In the genomic region with DNA sequence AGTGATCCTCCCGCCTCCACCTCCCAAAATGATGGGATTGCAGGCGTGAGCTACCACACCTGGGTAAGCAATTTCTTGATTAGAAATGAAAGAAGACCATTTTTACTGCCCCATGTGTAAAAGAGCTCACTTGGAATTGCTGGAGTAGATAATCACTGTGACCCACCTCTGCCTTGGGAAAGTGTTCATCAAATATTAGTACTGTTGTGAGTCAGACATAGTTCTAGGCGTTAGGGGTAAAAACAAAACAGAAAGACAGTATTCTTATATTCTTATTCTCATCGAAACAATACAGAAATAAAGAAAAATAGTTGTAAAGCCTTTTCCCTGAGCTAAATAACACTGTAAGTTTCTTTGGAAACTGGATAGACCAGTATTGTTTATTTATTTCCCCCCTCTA, we compare ENCODE assay signal across 17 cellular contexts. TPM values are rescaled to one million over a fixed set of nuclear protein-coding genes. Genes with fewer than 3 reads are reported as not detected.
DNase-seq lines count a peak whose midpoint lies in the region; FAIRE-seq and TF ChIP-seq lines count a peak whose summit lies in the region.
"Had no signal": no experiment of that assay in that cellular context is flagged by ENCODE, and none has a peak within 500 bp of the region (broad histone marks: within the 10 kb centered on the region; RNA-seq: fewer than 3 reads in every experiment).

No MANE protein-coding gene starts in this region.

- no peak overlapping the region for H3K4me3 ChIP-seq in neutrophil (ENCODE audit: low read depth in 1 of 2, low read length in 1 of 2)

- peaks cover 7 to 10% of the 10 kb centered on the region in 2 experiments for H3K4me1 ChIP-seq in neutrophil (ENCODE audit: control insufficient read depth in 1 of 2, insufficient read depth in 1 of 2, low read depth in 1 of 2, low read length in 1 of 2)

- H3K27me3 Mint-ChIP-seq in endothelial cell (ENCODE audit: unreplicated experiment), result no peaks in the 10 kb centered on the region
- H3K27me3 Mint-ChIP-seq: T-cell had no signal

- no peaks in the 10 kb centered on the region for H3K9me3 ChIP-seq in neutrophil

- TF ChIP-seq CTCF in endothelial cell (IDR thresholded peaks at IDR 0.05; ENCODE audit: unreplicated experiment), result no peak
- no peak for TF ChIP-seq CTCF in neutrophil (IDR thresholded peaks at IDR 0.05)

- DNase-seq in Daoy (ENCODE audit: low read depth), result peak; percentile 18
- peak; percentile 26 for DNase-seq in RCC 7860 (ENCODE audit: low spot score)
- no peak for DNase-seq in endothelial cell (ENCODE audit: low spot score)
- DNase-seq in posterior vena cava (ENCODE audit: low spot score), result no peak
- no peak for DNase-seq in COR-L47 (lab: John Stamatoyannopoulos, UW)
- DNase-seq in stimulated activated CD4-positive, alpha-beta T cell treated with anti-CD3 and anti-CD28 coated beads, Interleukin-4, amount 100 ng/mL, for 1 hour, result no peak
- no peak for DNase-seq in stimulated activated CD4-positive, alpha-beta T cell treated with anti-CD3 and anti-CD28 coated beads, Interleukin-1b, Interleukin-23, amount 100 ng/mL, for 48 hours
- DNase-seq: activated CD4-positive, alpha-beta T cell treated with anti-CD3 and anti-CD28 coated beads for 48 hours; activated T-cell treated with anti-CD3 and anti-CD28 coated beads, Interleukin-2, amount 50 U/mL, for 72 hours; aorta; mesendoderm; NCI-H2171 treated with DMSO at 0.1 percent for 48 hours; stimulated activated CD4-positive, alpha-beta T cell treated with anti-CD3 and anti-CD28 coated beads, Interleukin-4, amount 100 ng/mL, for 4 hours; stimulated activated naive CD4-positive, alpha-beta T cell; T-cell had no signal

- H3K36me3 Mint-ChIP-seq in endothelial cell (ENCODE audit: low read depth, unreplicated experiment), result no peaks in the 10 kb centered on the region

- peak overlapping the region; percentile 27 for H3K27ac ChIP-seq in neutrophil
- H3K27ac ChIP-seq: C4-2B had no signal

- no peaks in the 10 kb centered on the region for H3K27me3 ChIP-seq in neutrophil

- peaks cover 57% of the 10 kb centered on the region for H3K36me3 ChIP-seq in neutrophil

- no peaks in the 10 kb centered on the region for H3K9me3 Mint-ChIP-seq in endothelial cell (ENCODE audit: unreplicated experiment)
- H3K9me3 Mint-ChIP-seq: activated T-cell treated with anti-CD3 and anti-CD28 coated beads, Interleukin-2, amount 50 U/mL, for 72 hours; T-cell had no signal

- intact Hi-C loops in posterior vena cava (cut with DNase I), result no loop called here

- H3K27ac Mint-ChIP-seq in endothelial cell (ENCODE audit: unreplicated experiment), result peak overlapping the region; percentile 38
- H3K27ac Mint-ChIP-seq: activated T-cell treated with anti-CD3 and anti-CD28 coated beads, Interleukin-2, amount 50 U/mL, for 72 hours; T-cell had no signal

- no peaks in the 10 kb centered on the region for H3K4me1 Mint-ChIP-seq in endothelial cell (ENCODE audit: unreplicated experiment)
- H3K4me1 Mint-ChIP-seq: T-cell had no signal

- no peak for FAIRE-seq in RCC 7860 (lab: Jason Lieb, UNC)

- H3K4me3 Mint-ChIP-seq in endothelial cell (ENCODE audit: unreplicated experiment), result no peak overlapping the region
- H3K4me3 Mint-ChIP-seq: activated T-cell treated with anti-CD3 and anti-CD28 coated beads, Interleukin-2, amount 50 U/mL, for 72 hours; T-cell had no signal

RNA-seq across cellular contexts. Expression of a gene that starts 36.2 kb away (rescaled TPM):
- total RNA-seq in Daoy (2014; rRNA removed; shearing (Covaris generic)), result 0.11 TPM in 1 of 2 replicates, not detected in the other
- not detected for total RNA-seq in endothelial cell (ENCODE audit: unreplicated experiment)
- total RNA-seq in posterior vena cava, result under 1 TPM in 1 of 2 donors, not detected in 1; 0.10 TPM
- total RNA-seq: activated T-cell treated with anti-CD3 and anti-CD28 coated beads, Interleukin-2, amount 50 U/mL, for 72 hours; aorta; T-cell had no signal

RNA-seq across cellular contexts. Expression of a gene that starts 40.9 kb away (rescaled TPM):
- not detected in 2 replicates for total RNA-seq in Daoy (2014; rRNA removed; shearing (Covaris generic))
- total RNA-seq in endothelial cell (ENCODE audit: unreplicated experiment) (not detected), posterior vena cava (1 to 10 TPM in 1 of 2 donors, not detected in 1; 4.0 TPM)
- total RNA-seq: activated T-cell treated with anti-CD3 and anti-CD28 coated beads, Interleukin-2, amount 50 U/mL, for 72 hours; aorta; T-cell had no signal

Comparison
In these comparisons a context has a peak if more than half of its experiments do, and no peak if none do; other contexts are left out.
1. DNase-seq: peak in Daoy (single experiment) and RCC 7860 (single experiment); none in endothelial cell (single experiment), posterior vena cava (single experiment), COR-L47 (single experiment), stimulated activated CD4-positive, alpha-beta T cell treated with anti-CD3 and anti-CD28 coated beads, Interleukin-4, amount 100 ng/mL, for 1 hour (single experiment) and stimulated activated CD4-positive, alpha-beta T cell treated with anti-CD3 and anti-CD28 coated beads, Interleukin-1b, Interleukin-23, amount 100 ng/mL, for 48 hours (single experiment).